ENCODE assay signal across 11 cellular contexts in genomic region chr16:789451-789850, GRCh38. TPM values are rescaled to one million over a fixed set of nuclear protein-coding genes. Genes with fewer than 3 reads are reported as not detected.
DNase-seq lines count a peak whose midpoint lies in the region; ATAC-seq, FAIRE-seq and TF ChIP-seq lines count a peak whose summit lies in the region.
"Had no signal": no experiment of that assay in that cellular context is flagged by ENCODE, and none has a peak within 500 bp of the region (broad histone marks: within the 10 kb centered on the region; RNA-seq: fewer than 3 reads in every experiment).

No MANE protein-coding gene starts in this region.

- H3K9ac ChIP-seq in HUES6 (ENCODE audit: low read length) (peak overlapping the region; percentile 86), astrocyte (ENCODE audit: low read length) (peak overlapping the region; percentile 77), mucosa of stomach (ENCODE audit: low read length) (peak overlapping the region; percentile 57)

- DNase-seq in BE2C = no peak
- no peak for DNase-seq in astrocyte (ENCODE audit: low read depth)
- no peak for DNase-seq in activated CD8-positive, alpha-beta memory T cell treated with anti-CD3 and anti-CD28 coated beads, Interleukin-2, amount 50 U/mL, for 48 hours
- DNase-seq in C1 segment of cervical spinal cord (lab: John Stamatoyannopoulos, UW) = no peak
- DNase-seq: dorsolateral prefrontal cortex, GDM1 had no signal

- no peaks in the 10 kb centered on the region for H3K4me1 Mint-ChIP-seq in astrocyte (ENCODE audit: low read depth, unreplicated experiment)

- no peaks in the 10 kb centered on the region for H3K27me3 ChIP-seq in BE2C
- H3K27me3 ChIP-seq in HUES6 (ENCODE audit: control insufficient read depth, insufficient read depth, low read length) = no peaks in the 10 kb centered on the region
- no peaks in the 10 kb centered on the region for H3K27me3 ChIP-seq in astrocyte (ENCODE audit: insufficient read depth, low read length)
- H3K27me3 ChIP-seq in mucosa of stomach (ENCODE audit: control insufficient read depth, insufficient read depth, low read length) = no peaks in the 10 kb centered on the region
- H3K27me3 ChIP-seq: dorsolateral prefrontal cortex had no signal

- no peaks in the 10 kb centered on the region for H3K9me3 Mint-ChIP-seq in astrocyte (ENCODE audit: unreplicated experiment)

- H3K4me2 ChIP-seq in astrocyte (ENCODE audit: low read length) = peak overlapping the region; percentile 89

- no peak for TF ChIP-seq CTCF in BE2C (IDR thresholded peaks at IDR 0.05; ENCODE audit: low read depth, low read length)
- no peak for TF ChIP-seq CTCF in astrocyte (IDR thresholded peaks at IDR 0.05; ENCODE audit: insufficient read depth, low read depth, low read length)

- no peak overlapping the region for H3K27ac Mint-ChIP-seq in astrocyte (ENCODE audit: unreplicated experiment)

- H3K9me3 ChIP-seq in BE2C (no peaks in the 10 kb centered on the region), HUES6 (ENCODE audit: control insufficient read depth, insufficient read depth, low read depth, low read length) (no peaks in the 10 kb centered on the region), astrocyte (ENCODE audit: insufficient read depth, low read depth, low read length) (no peaks in the 10 kb centered on the region), mucosa of stomach (ENCODE audit: control insufficient read depth, low read length) (no peaks in the 10 kb centered on the region)

- H3K27ac ChIP-seq in HUES6 (ENCODE audit: low read depth, low read length) (no peak overlapping the region), astrocyte (ENCODE audit: low read depth, low read length) (no peak overlapping the region)

- H3K4me3 Mint-ChIP-seq in astrocyte (ENCODE audit: unreplicated experiment) = peak overlapping the region; percentile 34

- H3K79me2 ChIP-seq in astrocyte (ENCODE audit: insufficient read depth, low read length) = peaks cover 42% of the 10 kb centered on the region

- H3K4me3 ChIP-seq in BE2C (ENCODE audit: low read depth, low read length) = peak overlapping the region; percentile 71
- H3K4me3 ChIP-seq in HUES6 (ENCODE audit: low read depth, low read length) = peak overlapping the region; percentile 93
- H3K4me3 ChIP-seq in astrocyte (ENCODE audit: insufficient read depth, low read depth, low read length) = peak overlapping the region; percentile 72
- no peak overlapping the region for H3K4me3 ChIP-seq in mucosa of stomach (ENCODE audit: low read length)

- peaks cover 7% of the 10 kb centered on the region for H3K36me3 Mint-ChIP-seq in astrocyte (ENCODE audit: low read depth, unreplicated experiment)

- peaks cover 36% of the 10 kb centered on the region for H4K20me1 ChIP-seq in astrocyte (ENCODE audit: insufficient read depth, low read length)

- ATAC-seq in HG03045 (IDR thresholded peaks at IDR 0.05; ENCODE audit: unreplicated experiment) (no peak), HG02938 (IDR thresholded peaks at IDR 0.05; ENCODE audit: unreplicated experiment) (no peak)

- no peak for FAIRE-seq in astrocyte (lab: Jason Lieb, UNC)

- H2AFZ ChIP-seq in astrocyte (ENCODE audit: low read depth, low read length) = no peak overlapping the region

- H3K27me3 Mint-ChIP-seq in astrocyte (ENCODE audit: low read depth, unreplicated experiment) = no peaks in the 10 kb centered on the region

- peaks cover 43% of the 10 kb centered on the region for H3K36me3 ChIP-seq in BE2C
- peaks cover 60% of the 10 kb centered on the region for H3K36me3 ChIP-seq in HUES6 (ENCODE audit: control insufficient read depth, insufficient read depth, low read length)
- H3K36me3 ChIP-seq in astrocyte (ENCODE audit: insufficient read depth, low read length) = no peaks in the 10 kb centered on the region
- H3K36me3 ChIP-seq in mucosa of stomach (ENCODE audit: control insufficient read depth, insufficient read depth, low read length) = no peaks in the 10 kb centered on the region

- H3K4me1 ChIP-seq in BE2C (no peaks in the 10 kb centered on the region), HUES6 (ENCODE audit: control insufficient read depth, insufficient read depth, low read length) (peaks cover 5% of the 10 kb centered on the region; the same call in 1 of the 2 replicates), astrocyte (ENCODE audit: insufficient read depth, low read length) (peaks cover 16% of the 10 kb centered on the region), mucosa of stomach (ENCODE audit: control insufficient read depth, insufficient read depth, low read length) (peaks cover 16% of the 10 kb centered on the region)

RNA-seq across cellular contexts. Expression of gene CHTF18, which starts 1.0 kb away (rescaled TPM):
- 79.5 TPM for polyA plus RNA-seq in BE2C (2012; ENCODE audit: insufficient read depth, insufficient read length, low read depth)
- 9.8 and 14.8 TPM in 2 replicates for total RNA-seq in astrocyte

RNA-seq across cellular contexts. Expression of gene RPUSD1, which starts 1.3 kb away (rescaled TPM):
- 152 TPM for polyA plus RNA-seq in BE2C (2012; ENCODE audit: insufficient read depth, insufficient read length, low read depth)
- total RNA-seq in astrocyte = 27.5 and 28.8 TPM in 2 replicates

RNA-seq across cellular contexts. Expression of gene GNG13, which starts 11.1 kb away (rescaled TPM):
- polyA plus RNA-seq in BE2C (2012; ENCODE audit: insufficient read depth, insufficient read length, low read depth) = 8.5 TPM
- not detected in 2 replicates for total RNA-seq in astrocyte
- total RNA-seq: lung had no signal
- polyA plus RNA-seq: lung had no signal

RNA-seq across cellular contexts. Expression of gene MSLN, which starts 28.9 kb away (rescaled TPM):
- not detected for polyA plus RNA-seq in BE2C (2012; ENCODE audit: insufficient read depth, insufficient read length, low read depth)
- total RNA-seq in astrocyte = not detected in 2 replicates

RNA-seq across cellular contexts. Expression of gene CIAO3, which starts 48.7 kb away (rescaled TPM):
- polyA plus RNA-seq in BE2C (2012; ENCODE audit: insufficient read depth, insufficient read length, low read depth) = 95.2 TPM
- 18.5 and 19.6 TPM in 2 replicates for total RNA-seq in astrocyte
